Comparison of ENCODE assay signal across 8 cellular contexts in genomic region chr18:53909668-53910067, GRCh38.
DNase-seq lines count a peak whose midpoint lies in the region; ATAC-seq, FAIRE-seq and TF ChIP-seq lines count a peak whose summit lies in the region.

No MANE protein-coding gene starts in this region.

- RAD21 ChIA-PET in GM12878 (lab: Charles Lee; ENCODE audit: unreplicated experiment): interaction anchor here (1.5 to 3.6 kb wide), 2 partner anchors 210 to 483 kb away, joined by 3 to 22 read pairs; no protein-coding TSS in a partner anchor

- peak; percentile 9 for DNase-seq in stimulated activated CD4-positive, alpha-beta T cell treated with anti-CD3 and anti-CD28 coated beads, Interleukin-15, amount 100 ng/mL, for 24 hours
- DNase-seq in stimulated activated CD4-positive, alpha-beta T cell treated with anti-CD3 and anti-CD28 coated beads, Interleukin-4, amount 100 ng/mL, for 1 hour: no peak
- DNase-seq in HuH-7 (ENCODE audit: low spot score) (peak; percentile 25), GM12878 (ENCODE audit: low read depth, low spot score) (no peak), transverse colon (no peak), osteocyte (ENCODE audit: extremely low spot score, unreplicated experiment) (no peak)
- DNase-seq in activated T-cell treated with anti-CD3 and anti-CD28 coated beads, Interleukin-2, amount 50 U/mL, for 1 hour: no peak

- no peak overlapping the region for H2AFZ ChIP-seq in GM12878 (ENCODE audit: control insufficient read depth, low read depth, low read length)

- FAIRE-seq in GM12878 (lab: Jason Lieb, UNC): peak; percentile 18

- no peaks in the 10 kb centered on the region for H3K9me3 Mint-ChIP-seq in osteocyte (ENCODE audit: unreplicated experiment)

- no peak overlapping the region for H3K9ac ChIP-seq in GM12878 (ENCODE audit: control insufficient read depth, insufficient read depth, low read length)

- H3K27ac ChIP-seq in GM12878 (ENCODE audit: control insufficient read depth, insufficient read depth) (no peak overlapping the region), transverse colon (no peak overlapping the region)

- POLR2A ChIA-PET in GM12878 (lab: Charles Lee): no interaction called here

- no peak overlapping the region for H3K4me3 Mint-ChIP-seq in osteocyte (ENCODE audit: unreplicated experiment)

- H3K4me3 ChIP-seq in GM12878: no peak overlapping the region
- no peak overlapping the region for H3K4me3 ChIP-seq in transverse colon

- peak; percentile 57 to 64 (median 60) for TF ChIP-seq CTCF in GM12878 (IDR thresholded peaks at IDR 0.05 in 2 of 3, conservative IDR thresholded peaks at IDR 0.05 in 1 of 3; ENCODE audit: control insufficient read depth in 2 of 3, extremely low read depth in 1 of 3, insufficient read depth in 1 of 3, low read depth in 3 of 3, low read length in 3 of 3)
- TF ChIP-seq CTCF in transverse colon (IDR thresholded peaks at IDR 0.05): peak in 3 of 5 experiments; percentile 13 to 39 (median 28)
- TF ChIP-seq CTCF in osteocyte (IDR thresholded peaks at IDR 0.05): no peak

- H3K9me3 ChIP-seq in GM12878 (replicated peaks; ENCODE audit: control insufficient read depth, insufficient read depth, low read length): no peaks in the 10 kb centered on the region
- H3K9me3 ChIP-seq in transverse colon: no peaks in the 10 kb centered on the region

- no peaks in the 10 kb centered on the region for H3K36me3 Mint-ChIP-seq in osteocyte (ENCODE audit: unreplicated experiment)

- in situ Hi-C loops in GM12878 (cut with MboI): loop anchor here (5.0 kb wide), 1 partner anchor 208 kb away; no protein-coding TSS in a partner anchor
- in situ Hi-C loops in transverse colon (cut with MboI; ENCODE audit: low pct_ligation_motif_present in 1 of 4, low pct_unique_long_range_greater_than_20kb in 1 of 4, low sequenced_read_pairs in 3 of 4): no loop called here

- no peaks in the 10 kb centered on the region for H3K36me3 ChIP-seq in GM12878 (ENCODE audit: control insufficient read depth in 2 of 2, insufficient read depth in 2 of 2, low read length in 1 of 2)
- no peaks in the 10 kb centered on the region for H3K36me3 ChIP-seq in transverse colon

- no peak overlapping the region for H3K4me2 ChIP-seq in GM12878 (ENCODE audit: control insufficient read depth, insufficient read depth)

- TF ChIP-seq RAD21 in GM12878 (IDR thresholded peaks at IDR 0.05; ENCODE audit: insufficient read depth, low read depth, low read length): peak; percentile 64

- CTCF ChIA-PET in GM12878 (lab: Yijun Ruan, JAX): interaction anchor here (0.9 to 4.9 kb wide), 4 partner anchors 209 to 420 kb away, joined by 3 to 75 read pairs (median 4); no protein-coding TSS in a partner anchor

- intact Hi-C loops in GM12878 (cut with micrococcal nuclease; ENCODE audit: unreplicated experiment): loop anchor here (1.0 kb wide), 1 partner anchor 210 kb away; no protein-coding TSS in a partner anchor
- intact Hi-C loops in transverse colon (cut with DNase I; ENCODE audit: low total_unique reads): no loop called here

- H3K27me3 ChIP-seq in GM12878 (replicated peaks in 1 of 2; ENCODE audit: control insufficient read depth in 2 of 2, insufficient read depth in 2 of 2, low read length in 1 of 2) (0 out of 4 replicates have a peak, but pooled peaks cover 0 to 2% of the 10 kb centered on the region in 2 experiments), transverse colon (no peaks in the 10 kb centered on the region)

- WGBS in GM12878 (ENCODE audit: insufficient coverage, insufficient replicate concordance, low lambda C conversion rate, missing lambda C conversion rate): 1% methylated on average over 4 of the region's 4 CpGs
- WGBS in transverse colon (ENCODE audit: low coverage in 1 of 2), 2 donors: 53 to 69% methylated on average over 3 to 4 of the region's 4 CpGs

- H3K4me1 Mint-ChIP-seq in osteocyte (ENCODE audit: unreplicated experiment): no peaks in the 10 kb centered on the region

- H3K27me3 Mint-ChIP-seq in osteocyte (ENCODE audit: unreplicated experiment): no peaks in the 10 kb centered on the region

- no peaks in the 10 kb centered on the region for H3K79me2 ChIP-seq in GM12878 (ENCODE audit: control insufficient read depth, insufficient read depth, low read length)

- TF ChIP-seq POLR2A in GM12878 (IDR thresholded peaks at IDR 0.05; ENCODE audit: low read depth, low read length) (no peak), transverse colon (IDR thresholded peaks at IDR 0.05) (no peak)

- TF ChIP-seq EP300 in GM12878 (IDR thresholded peaks at IDR 0.05; ENCODE audit: borderline replicate concordance in 1 of 2, control insufficient read depth in 1 of 2, low read depth in 2 of 2, low read length in 2 of 2) (no peak), transverse colon (IDR thresholded peaks at IDR 0.05; ENCODE audit: low read depth) (no peak)

- SMC1A ChIA-PET in GM12878 (lab: Charles Lee; ENCODE audit: uncharacterized antibody, unreplicated experiment): interaction anchor here (1.1 to 3.2 kb wide), 3 partner anchors 210 to 535 kb away, joined by 4 to 22 read pairs (median 8); no protein-coding TSS in a partner anchor

- BruUV-seq in GM12878 (replicated peaks; lab: Mats Ljungman, UMichigan): no TSS peak

- no peaks in the 10 kb centered on the region for H4K20me1 ChIP-seq in GM12878 (ENCODE audit: control insufficient read depth, insufficient read depth)

- H3K4me1 ChIP-seq in GM12878 (ENCODE audit: control insufficient read depth, insufficient read depth, low read length) (no peaks in the 10 kb centered on the region), transverse colon (no peaks in the 10 kb centered on the region)

- no peak overlapping the region for H3K27ac Mint-ChIP-seq in osteocyte (ENCODE audit: unreplicated experiment)

- ATAC-seq in GM12878: peak; percentile 91
- ATAC-seq in HG03045 (IDR thresholded peaks at IDR 0.05; ENCODE audit: unreplicated experiment): no peak

TF ChIP-seq in GM12878, 131 proteins besides CTCF, POLR2A, EP300 and RAD21:
- no peak for TF ChIP-seq HDAC2 (IDR thresholded peaks at IDR 0.05)
- peak; percentile 43; the same call in 1 of the 2 replicates for TF ChIP-seq SMC3 (IDR thresholded peaks at IDR 0.05; ENCODE audit: borderline replicate concordance, low read length)
- TF ChIP-seq RELA (IDR thresholded peaks at IDR 0.05; ENCODE audit: borderline replicate concordance, partially characterized antibody): no peak

Comparison
In these comparisons a context has a peak if more than half of its experiments do, and no peak if none do; other contexts are left out.
1. DNase-seq: peak in stimulated activated CD4-positive, alpha-beta T cell treated with anti-CD3 and anti-CD28 coated beads, Interleukin-15, amount 100 ng/mL, for 24 hours (single experiment) and HuH-7 (single experiment); none in stimulated activated CD4-positive, alpha-beta T cell treated with anti-CD3 and anti-CD28 coated beads, Interleukin-4, amount 100 ng/mL, for 1 hour (single experiment), GM12878 (single experiment), transverse colon (single experiment), osteocyte (single experiment) and activated T-cell treated with anti-CD3 and anti-CD28 coated beads, Interleukin-2, amount 50 U/mL, for 1 hour (single experiment).